In the genomic region with DNA sequence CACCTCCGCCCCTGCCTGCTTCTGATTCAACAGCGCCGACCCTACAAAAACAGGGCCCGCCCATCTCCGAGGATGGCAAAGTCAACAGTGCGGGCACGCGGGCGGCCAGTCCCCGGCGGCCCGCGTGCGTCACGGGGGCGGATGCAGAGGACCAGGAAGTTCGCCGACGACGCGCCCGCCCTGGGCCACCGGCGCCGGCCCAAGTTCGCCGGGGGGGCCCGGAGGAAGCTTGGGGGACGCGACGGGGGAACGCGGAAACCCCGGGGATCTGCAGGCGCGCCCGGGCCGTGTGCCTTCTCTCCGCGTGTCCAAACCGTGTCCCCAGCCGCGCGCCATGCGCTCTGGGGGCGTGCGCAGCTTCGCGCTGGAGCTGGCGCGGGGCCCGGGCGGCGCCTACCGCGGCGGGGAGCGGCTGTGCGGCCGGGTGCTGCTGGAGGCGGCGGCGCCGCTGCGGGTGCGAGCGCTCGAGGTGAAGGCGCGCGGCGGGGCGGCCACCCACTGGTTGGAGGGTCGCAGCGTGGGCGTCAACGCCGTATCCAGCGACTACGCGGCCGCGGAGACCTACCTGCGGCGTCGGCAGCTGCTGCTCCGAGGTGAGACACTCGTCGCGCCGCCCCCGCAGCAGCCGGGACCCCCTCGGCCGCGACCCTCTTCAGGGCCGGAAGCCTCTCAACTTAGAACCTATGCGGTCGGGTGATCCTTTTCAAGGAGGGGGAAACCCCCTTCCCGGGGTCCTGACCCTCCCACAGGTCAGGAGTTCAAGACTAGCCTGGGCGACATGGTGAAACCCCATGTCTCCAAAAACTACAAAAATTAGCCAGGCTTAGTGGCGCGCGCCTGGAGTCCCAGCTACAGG, we compare ENCODE assay signal across 1 cellular context.
A peak's percentile ranks its signal among the peaks of the same experiment; 100 is the strongest.
TF ChIP-seq lines count a peak whose summit lies in the region.

No MANE protein-coding gene starts in this region.

TF ChIP-seq in GM12878, 131 proteins besides CTCF, POLR2A, EP300 and RAD21 (continued from another document and continues in another):
- TF ChIP-seq, protein P1, sequence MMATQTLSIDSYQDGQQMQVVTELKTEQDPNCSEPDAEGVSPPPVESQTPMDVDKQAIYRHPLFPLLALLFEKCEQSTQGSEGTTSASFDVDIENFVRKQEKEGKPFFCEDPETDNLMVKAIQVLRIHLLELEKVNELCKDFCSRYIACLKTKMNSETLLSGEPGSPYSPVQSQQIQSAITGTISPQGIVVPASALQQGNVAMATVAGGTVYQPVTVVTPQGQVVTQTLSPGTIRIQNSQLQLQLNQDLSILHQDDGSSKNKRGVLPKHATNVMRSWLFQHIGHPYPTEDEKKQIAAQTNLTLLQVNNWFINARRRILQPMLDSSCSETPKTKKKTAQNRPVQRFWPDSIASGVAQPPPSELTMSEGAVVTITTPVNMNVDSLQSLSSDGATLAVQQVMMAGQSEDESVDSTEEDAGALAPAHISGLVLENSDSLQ (IDR thresholded peaks at IDR 0.05), result peak; percentile 26; the same call in 1 of the 2 replicates
- TF ChIP-seq, protein P2, sequence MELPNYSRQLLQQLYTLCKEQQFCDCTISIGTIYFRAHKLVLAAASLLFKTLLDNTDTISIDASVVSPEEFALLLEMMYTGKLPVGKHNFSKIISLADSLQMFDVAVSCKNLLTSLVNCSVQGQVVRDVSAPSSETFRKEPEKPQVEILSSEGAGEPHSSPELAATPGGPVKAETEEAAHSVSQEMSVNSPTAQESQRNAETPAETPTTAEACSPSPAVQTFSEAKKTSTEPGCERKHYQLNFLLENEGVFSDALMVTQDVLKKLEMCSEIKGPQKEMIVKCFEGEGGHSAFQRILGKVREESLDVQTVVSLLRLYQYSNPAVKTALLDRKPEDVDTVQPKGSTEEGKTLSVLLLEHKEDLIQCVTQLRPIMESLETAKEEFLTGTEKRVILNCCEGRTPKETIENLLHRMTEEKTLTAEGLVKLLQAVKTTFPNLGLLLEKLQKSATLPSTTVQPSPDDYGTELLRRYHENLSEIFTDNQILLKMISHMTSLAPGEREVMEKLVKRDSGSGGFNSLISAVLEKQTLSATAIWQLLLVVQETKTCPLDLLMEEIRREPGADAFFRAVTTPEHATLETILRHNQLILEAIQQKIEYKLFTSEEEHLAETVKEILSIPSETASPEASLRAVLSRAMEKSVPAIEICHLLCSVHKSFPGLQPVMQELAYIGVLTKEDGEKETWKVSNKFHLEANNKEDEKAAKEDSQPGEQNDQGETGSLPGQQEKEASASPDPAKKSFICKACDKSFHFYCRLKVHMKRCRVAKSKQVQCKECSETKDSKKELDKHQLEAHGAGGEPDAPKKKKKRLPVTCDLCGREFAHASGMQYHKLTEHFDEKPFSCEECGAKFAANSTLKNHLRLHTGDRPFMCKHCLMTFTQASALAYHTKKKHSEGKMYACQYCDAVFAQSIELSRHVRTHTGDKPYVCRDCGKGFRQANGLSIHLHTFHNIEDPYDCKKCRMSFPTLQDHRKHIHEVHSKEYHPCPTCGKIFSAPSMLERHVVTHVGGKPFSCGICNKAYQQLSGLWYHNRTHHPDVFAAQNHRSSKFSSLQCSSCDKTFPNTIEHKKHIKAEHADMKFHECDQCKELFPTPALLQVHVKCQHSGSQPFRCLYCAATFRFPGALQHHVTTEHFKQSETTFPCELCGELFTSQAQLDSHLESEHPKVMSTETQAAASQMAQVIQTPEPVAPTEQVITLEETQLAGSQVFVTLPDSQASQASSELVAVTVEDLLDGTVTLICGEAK (IDR thresholded peaks at IDR 0.05; ENCODE audit: borderline replicate concordance), result no peak
- TF ChIP-seq ZNF217 (IDR thresholded peaks at IDR 0.05) (peak; percentile 81; the same call in 1 of the 2 replicates), ATF7 (IDR thresholded peaks at IDR 0.05; ENCODE audit: low read depth) (no peak), FOS (IDR thresholded peaks at IDR 0.05; ENCODE audit: borderline replicate concordance, extremely low read depth, insufficient read length) (no peak), RBBP5 (conservative IDR thresholded peaks at IDR 0.05) (no peak), EED (IDR thresholded peaks at IDR 0.05; ENCODE audit: low read depth) (no peak), YBX1 (IDR thresholded peaks at IDR 0.05) (no peak), NR2C1 (IDR thresholded peaks at IDR 0.05) (peak; percentile 49), NRF1 (conservative IDR thresholded peaks at IDR 0.05; ENCODE audit: low read depth, low read length) (no peak), FOXM1 (IDR thresholded peaks at IDR 0.05; ENCODE audit: low read depth, low read length) (no peak), NFYA (IDR thresholded peaks at IDR 0.05; ENCODE audit: borderline replicate concordance, low read depth, low read length) (no peak), SIN3A (IDR thresholded peaks at IDR 0.05; ENCODE audit: low read depth, low read length) (no peak; the same call in 1 of the 2 replicates), ESRRA (IDR thresholded peaks at IDR 0.05; ENCODE audit: low read length) (0 out of 2 replicates have a peak, but pooled peaks have one; percentile 63), POLR2AphosphoS2 (IDR thresholded peaks at IDR 0.05; ENCODE audit: low read depth, low read length) (peak; percentile 70; the same call in 1 of the 2 replicates), NFXL1 (IDR thresholded peaks at IDR 0.05; ENCODE audit: borderline replicate concordance) (peak; percentile 45; the same call in 1 of the 2 replicates), MYB (IDR thresholded peaks at IDR 0.05; ENCODE audit: borderline replicate concordance, low read depth, low read length) (no peak), MYC (IDR thresholded peaks at IDR 0.05; ENCODE audit: insufficient read depth, insufficient read length, insufficient replicate concordance, low read length, severe bottlenecking) (no peak), CREM (IDR thresholded peaks at IDR 0.05; ENCODE audit: low read depth) (peak; percentile 68), SP1 (IDR thresholded peaks at IDR 0.05; ENCODE audit: low read depth, low read length) (no peak), SMARCA5 (IDR thresholded peaks at IDR 0.05) (peak; percentile 89), RFX5 (IDR thresholded peaks at IDR 0.05; ENCODE audit: low read depth, low read length) (no peak), MTA3 (IDR thresholded peaks at IDR 0.05; ENCODE audit: borderline replicate concordance, low read length) (no peak), RCOR1 (conservative IDR thresholded peaks at IDR 0.05; ENCODE audit: low read depth, low read length) (no peak), TBL1XR1 (IDR thresholded peaks at IDR 0.05; ENCODE audit: low read depth, low read length) (no peak), ZNF207 (IDR thresholded peaks at IDR 0.05; ENCODE audit: borderline replicate concordance) (0 out of 2 replicates have a peak, but pooled peaks have one; percentile 39)
- TF ChIP-seq, protein P3, sequence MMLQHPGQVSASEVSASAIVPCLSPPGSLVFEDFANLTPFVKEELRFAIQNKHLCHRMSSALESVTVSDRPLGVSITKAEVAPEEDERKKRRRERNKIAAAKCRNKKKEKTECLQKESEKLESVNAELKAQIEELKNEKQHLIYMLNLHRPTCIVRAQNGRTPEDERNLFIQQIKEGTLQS (IDR thresholded peaks at IDR 0.05; ENCODE audit: borderline replicate concordance, extremely low read depth, low read depth, low read length), result no peak
- TF ChIP-seq, protein P4, sequence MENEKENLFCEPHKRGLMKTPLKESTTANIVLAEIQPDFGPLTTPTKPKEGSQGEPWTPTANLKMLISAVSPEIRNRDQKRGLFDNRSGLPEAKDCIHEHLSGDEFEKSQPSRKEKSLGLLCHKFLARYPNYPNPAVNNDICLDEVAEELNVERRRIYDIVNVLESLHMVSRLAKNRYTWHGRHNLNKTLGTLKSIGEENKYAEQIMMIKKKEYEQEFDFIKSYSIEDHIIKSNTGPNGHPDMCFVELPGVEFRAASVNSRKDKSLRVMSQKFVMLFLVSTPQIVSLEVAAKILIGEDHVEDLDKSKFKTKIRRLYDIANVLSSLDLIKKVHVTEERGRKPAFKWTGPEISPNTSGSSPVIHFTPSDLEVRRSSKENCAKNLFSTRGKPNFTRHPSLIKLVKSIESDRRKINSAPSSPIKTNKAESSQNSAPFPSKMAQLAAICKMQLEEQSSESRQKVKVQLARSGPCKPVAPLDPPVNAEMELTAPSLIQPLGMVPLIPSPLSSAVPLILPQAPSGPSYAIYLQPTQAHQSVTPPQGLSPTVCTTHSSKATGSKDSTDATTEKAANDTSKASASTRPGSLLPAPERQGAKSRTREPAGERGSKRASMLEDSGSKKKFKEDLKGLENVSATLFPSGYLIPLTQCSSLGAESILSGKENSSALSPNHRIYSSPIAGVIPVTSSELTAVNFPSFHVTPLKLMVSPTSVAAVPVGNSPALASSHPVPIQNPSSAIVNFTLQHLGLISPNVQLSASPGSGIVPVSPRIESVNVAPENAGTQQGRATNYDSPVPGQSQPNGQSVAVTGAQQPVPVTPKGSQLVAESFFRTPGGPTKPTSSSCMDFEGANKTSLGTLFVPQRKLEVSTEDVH (IDR thresholded peaks at IDR 0.05; ENCODE audit: low read depth, partially characterized antibody), result no peak
- TF ChIP-seq, protein P5, sequence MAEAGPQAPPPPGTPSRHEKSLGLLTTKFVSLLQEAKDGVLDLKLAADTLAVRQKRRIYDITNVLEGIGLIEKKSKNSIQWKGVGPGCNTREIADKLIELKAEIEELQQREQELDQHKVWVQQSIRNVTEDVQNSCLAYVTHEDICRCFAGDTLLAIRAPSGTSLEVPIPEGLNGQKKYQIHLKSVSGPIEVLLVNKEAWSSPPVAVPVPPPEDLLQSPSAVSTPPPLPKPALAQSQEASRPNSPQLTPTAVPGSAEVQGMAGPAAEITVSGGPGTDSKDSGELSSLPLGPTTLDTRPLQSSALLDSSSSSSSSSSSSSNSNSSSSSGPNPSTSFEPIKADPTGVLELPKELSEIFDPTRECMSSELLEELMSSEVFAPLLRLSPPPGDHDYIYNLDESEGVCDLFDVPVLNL (IDR thresholded peaks at IDR 0.05; ENCODE audit: low read depth, low read length), result no peak
- TF ChIP-seq, protein P6, sequence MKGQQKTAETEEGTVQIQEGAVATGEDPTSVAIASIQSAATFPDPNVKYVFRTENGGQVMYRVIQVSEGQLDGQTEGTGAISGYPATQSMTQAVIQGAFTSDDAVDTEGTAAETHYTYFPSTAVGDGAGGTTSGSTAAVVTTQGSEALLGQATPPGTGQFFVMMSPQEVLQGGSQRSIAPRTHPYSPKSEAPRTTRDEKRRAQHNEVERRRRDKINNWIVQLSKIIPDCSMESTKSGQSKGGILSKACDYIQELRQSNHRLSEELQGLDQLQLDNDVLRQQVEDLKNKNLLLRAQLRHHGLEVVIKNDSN (IDR thresholded peaks at IDR 0.05; ENCODE audit: borderline replicate concordance, extremely low read length, insufficient read depth, low read depth, low read length), result peak; percentile 37
- TF ChIP-seq, protein P7, sequence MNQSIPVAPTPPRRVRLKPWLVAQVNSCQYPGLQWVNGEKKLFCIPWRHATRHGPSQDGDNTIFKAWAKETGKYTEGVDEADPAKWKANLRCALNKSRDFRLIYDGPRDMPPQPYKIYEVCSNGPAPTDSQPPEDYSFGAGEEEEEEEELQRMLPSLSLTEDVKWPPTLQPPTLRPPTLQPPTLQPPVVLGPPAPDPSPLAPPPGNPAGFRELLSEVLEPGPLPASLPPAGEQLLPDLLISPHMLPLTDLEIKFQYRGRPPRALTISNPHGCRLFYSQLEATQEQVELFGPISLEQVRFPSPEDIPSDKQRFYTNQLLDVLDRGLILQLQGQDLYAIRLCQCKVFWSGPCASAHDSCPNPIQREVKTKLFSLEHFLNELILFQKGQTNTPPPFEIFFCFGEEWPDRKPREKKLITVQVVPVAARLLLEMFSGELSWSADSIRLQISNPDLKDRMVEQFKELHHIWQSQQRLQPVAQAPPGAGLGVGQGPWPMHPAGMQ (IDR thresholded peaks at IDR 0.05; ENCODE audit: borderline replicate concordance), result no peak
- TF ChIP-seq, protein P8, sequence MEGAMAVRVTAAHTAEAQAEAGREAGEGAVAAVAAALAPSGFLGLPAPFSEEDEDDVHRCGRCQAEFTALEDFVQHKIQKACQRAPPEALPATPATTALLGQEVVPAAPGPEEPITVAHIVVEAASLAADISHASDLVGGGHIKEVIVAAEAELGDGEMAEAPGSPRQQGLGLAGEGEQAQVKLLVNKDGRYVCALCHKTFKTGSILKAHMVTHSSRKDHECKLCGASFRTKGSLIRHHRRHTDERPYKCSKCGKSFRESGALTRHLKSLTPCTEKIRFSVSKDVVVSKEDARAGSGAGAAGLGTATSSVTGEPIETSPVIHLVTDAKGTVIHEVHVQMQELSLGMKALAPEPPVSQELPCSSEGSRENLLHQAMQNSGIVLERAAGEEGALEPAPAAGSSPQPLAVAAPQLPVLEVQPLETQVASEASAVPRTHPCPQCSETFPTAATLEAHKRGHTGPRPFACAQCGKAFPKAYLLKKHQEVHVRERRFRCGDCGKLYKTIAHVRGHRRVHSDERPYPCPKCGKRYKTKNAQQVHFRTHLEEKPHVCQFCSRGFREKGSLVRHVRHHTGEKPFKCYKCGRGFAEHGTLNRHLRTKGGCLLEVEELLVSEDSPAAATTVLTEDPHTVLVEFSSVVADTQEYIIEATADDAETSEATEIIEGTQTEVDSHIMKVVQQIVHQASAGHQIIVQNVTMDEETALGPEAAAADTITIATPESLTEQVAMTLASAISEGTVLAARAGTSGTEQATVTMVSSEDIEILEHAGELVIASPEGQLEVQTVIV (IDR thresholded peaks at IDR 0.05; ENCODE audit: borderline replicate concordance, partially characterized antibody), result peak; percentile 62
- TF ChIP-seq, protein P9, sequence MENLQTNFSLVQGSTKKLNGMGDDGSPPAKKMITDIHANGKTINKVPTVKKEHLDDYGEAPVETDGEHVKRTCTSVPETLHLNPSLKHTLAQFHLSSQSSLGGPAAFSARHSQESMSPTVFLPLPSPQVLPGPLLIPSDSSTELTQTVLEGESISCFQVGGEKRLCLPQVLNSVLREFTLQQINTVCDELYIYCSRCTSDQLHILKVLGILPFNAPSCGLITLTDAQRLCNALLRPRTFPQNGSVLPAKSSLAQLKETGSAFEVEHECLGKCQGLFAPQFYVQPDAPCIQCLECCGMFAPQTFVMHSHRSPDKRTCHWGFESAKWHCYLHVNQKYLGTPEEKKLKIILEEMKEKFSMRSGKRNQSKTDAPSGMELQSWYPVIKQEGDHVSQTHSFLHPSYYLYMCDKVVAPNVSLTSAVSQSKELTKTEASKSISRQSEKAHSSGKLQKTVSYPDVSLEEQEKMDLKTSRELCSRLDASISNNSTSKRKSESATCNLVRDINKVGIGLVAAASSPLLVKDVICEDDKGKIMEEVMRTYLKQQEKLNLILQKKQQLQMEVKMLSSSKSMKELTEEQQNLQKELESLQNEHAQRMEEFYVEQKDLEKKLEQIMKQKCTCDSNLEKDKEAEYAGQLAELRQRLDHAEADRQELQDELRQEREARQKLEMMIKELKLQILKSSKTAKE (IDR thresholded peaks at IDR 0.05; ENCODE audit: low read depth, poor library complexity, severe bottlenecking), result no peak
- TF ChIP-seq, protein P10, sequence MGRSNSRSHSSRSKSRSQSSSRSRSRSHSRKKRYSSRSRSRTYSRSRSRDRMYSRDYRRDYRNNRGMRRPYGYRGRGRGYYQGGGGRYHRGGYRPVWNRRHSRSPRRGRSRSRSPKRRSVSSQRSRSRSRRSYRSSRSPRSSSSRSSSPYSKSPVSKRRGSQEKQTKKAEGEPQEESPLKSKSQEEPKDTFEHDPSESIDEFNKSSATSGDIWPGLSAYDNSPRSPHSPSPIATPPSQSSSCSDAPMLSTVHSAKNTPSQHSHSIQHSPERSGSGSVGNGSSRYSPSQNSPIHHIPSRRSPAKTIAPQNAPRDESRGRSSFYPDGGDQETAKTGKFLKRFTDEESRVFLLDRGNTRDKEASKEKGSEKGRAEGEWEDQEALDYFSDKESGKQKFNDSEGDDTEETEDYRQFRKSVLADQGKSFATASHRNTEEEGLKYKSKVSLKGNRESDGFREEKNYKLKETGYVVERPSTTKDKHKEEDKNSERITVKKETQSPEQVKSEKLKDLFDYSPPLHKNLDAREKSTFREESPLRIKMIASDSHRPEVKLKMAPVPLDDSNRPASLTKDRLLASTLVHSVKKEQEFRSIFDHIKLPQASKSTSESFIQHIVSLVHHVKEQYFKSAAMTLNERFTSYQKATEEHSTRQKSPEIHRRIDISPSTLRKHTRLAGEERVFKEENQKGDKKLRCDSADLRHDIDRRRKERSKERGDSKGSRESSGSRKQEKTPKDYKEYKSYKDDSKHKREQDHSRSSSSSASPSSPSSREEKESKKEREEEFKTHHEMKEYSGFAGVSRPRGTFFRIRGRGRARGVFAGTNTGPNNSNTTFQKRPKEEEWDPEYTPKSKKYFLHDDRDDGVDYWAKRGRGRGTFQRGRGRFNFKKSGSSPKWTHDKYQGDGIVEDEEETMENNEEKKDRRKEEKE (IDR thresholded peaks at IDR 0.05), result no peak
